ENCODE assay signal across 32 cellular contexts in genomic region chr4:168724243-168724642, GRCh38.
A peak's percentile ranks its signal among the peaks of the same experiment; 100 is the strongest.
DNase-seq lines count a peak whose midpoint lies in the region; ATAC-seq, FAIRE-seq and TF ChIP-seq lines count a peak whose summit lies in the region.
"Had no signal": no experiment of that assay in that cellular context is flagged by ENCODE, and none has a peak within 500 bp of the region (broad histone marks: within the 10 kb centered on the region; RNA-seq: fewer than 3 reads in every experiment).

No MANE protein-coding gene starts in this region.

- POLR2A ChIA-PET in naive thymus-derived CD4-positive, alpha-beta T cell (lab: Charles Lee): no interaction called here

- no peak overlapping the region for H3K27ac ChIP-seq in kidney (ENCODE audit: low read depth in 2 of 2, low read length in 2 of 2)
- H3K27ac ChIP-seq in transverse colon: no peak overlapping the region
- H3K27ac ChIP-seq in neural progenitor cell: no peak overlapping the region
- H3K27ac ChIP-seq in naive thymus-derived CD4-positive, alpha-beta T cell (ENCODE audit: low read depth, low read length): no peak overlapping the region
- H3K27ac ChIP-seq: gastrocnemius medialis, hepatocyte, pancreas, PC-9, SK-N-MC had no signal

- peaks cover 13% of the 10 kb centered on the region for H3K9me3 Mint-ChIP-seq in neural progenitor cell
- H3K9me3 Mint-ChIP-seq in naive thymus-derived CD4-positive, alpha-beta T cell: peaks cover 3 to 18% (median 6%) of the 10 kb centered on the region in 11 donors
- H3K9me3 Mint-ChIP-seq: activated B cell treated with CpG ODN at 0.5 μM for 24 hours had no signal

- no peaks in the 10 kb centered on the region for H3K27me3 Mint-ChIP-seq in neural progenitor cell (ENCODE audit: insufficient read depth, low read depth)
- H3K27me3 Mint-ChIP-seq in naive thymus-derived CD4-positive, alpha-beta T cell: peaks cover 4 to 28% (median 14%) of the 10 kb centered on the region in 5 donors

- H3K4me1 ChIP-seq in kidney (ENCODE audit: control insufficient read depth in 1 of 2, insufficient read depth in 1 of 2, low read depth in 1 of 2, low read length in 2 of 2) (no peaks in the 10 kb centered on the region), transverse colon (peaks cover 0 to 8% (median 0%) of the 10 kb centered on the region in 4 donors), neural progenitor cell (peaks cover 5% of the 10 kb centered on the region)
- no peaks in the 10 kb centered on the region for H3K4me1 ChIP-seq in naive thymus-derived CD4-positive, alpha-beta T cell (ENCODE audit: control insufficient read depth in 2 of 2, insufficient read depth in 2 of 2, low read length in 2 of 2)
- H3K4me1 ChIP-seq: gastrocnemius medialis, pancreas had no signal

- in situ Hi-C loops in transverse colon (cut with MboI; ENCODE audit: low pct_ligation_motif_present in 1 of 4, low pct_unique_long_range_greater_than_20kb in 1 of 4, low sequenced_read_pairs in 3 of 4): loop anchor here in 1 of 4 donors (25.0 kb wide), 1 partner anchor 188 kb away; no protein-coding TSS in a partner anchor

- peaks cover 43% of the 10 kb centered on the region for H3K36me3 Mint-ChIP-seq in neural progenitor cell
- H3K36me3 Mint-ChIP-seq in naive thymus-derived CD4-positive, alpha-beta T cell: peaks cover 0 to 17% (median 0%) of the 10 kb centered on the region in 5 donors

- no peaks in the 10 kb centered on the region for H3K79me2 ChIP-seq in neural progenitor cell (ENCODE audit: low read depth)
- H3K79me2 ChIP-seq: hepatocyte had no signal

- no peaks in the 10 kb centered on the region for H3F3A ChIP-seq in neural progenitor cell (ENCODE audit: low read depth)

- TF ChIP-seq POLR2A in transverse colon (IDR thresholded peaks at IDR 0.05): no peak

- H2AFZ ChIP-seq in neural progenitor cell (replicated peaks): no peak overlapping the region
- H2AFZ ChIP-seq: hepatocyte, PC-9 had no signal

- no peak for TF ChIP-seq EP300 in transverse colon (IDR thresholded peaks at IDR 0.05; ENCODE audit: low read depth)

- ATAC-seq in GM19468 (IDR thresholded peaks at IDR 0.05; ENCODE audit: extremely low read depth, unreplicated experiment) (peak; percentile 22), HG03460 (IDR thresholded peaks at IDR 0.05; ENCODE audit: unreplicated experiment) (peak; percentile 47)
- no peak for ATAC-seq in naive thymus-derived CD4-positive, alpha-beta T cell
- ATAC-seq: gastrocnemius medialis, HCT116, mucosa of descending colon had no signal

- no peak overlapping the region for H3K4me3 ChIP-seq in kidney (ENCODE audit: low read length in 2 of 2)
- no peak overlapping the region for H3K4me3 ChIP-seq in transverse colon
- no peak overlapping the region for H3K4me3 ChIP-seq in neural progenitor cell
- no peak overlapping the region for H3K4me3 ChIP-seq in naive thymus-derived CD4-positive, alpha-beta T cell (ENCODE audit: low read length)
- H3K4me3 ChIP-seq: gastrocnemius medialis, hepatocyte, lung, mucosa of descending colon, pancreas, PC-9, SK-N-MC had no signal

- H3K4me2 ChIP-seq in neural progenitor cell: no peak overlapping the region
- H3K4me2 ChIP-seq: hepatocyte, PC-9 had no signal

- CTCF ChIA-PET in naive thymus-derived CD4-positive, alpha-beta T cell (lab: Charles Lee): no interaction called here

- no peaks in the 10 kb centered on the region for H4K20me1 ChIP-seq in neural progenitor cell (ENCODE audit: low read depth)

- TF ChIP-seq CTCF in kidney (IDR thresholded peaks at IDR 0.05; ENCODE audit: borderline replicate concordance, extremely low read depth, insufficient read depth): no peak
- no peak for TF ChIP-seq CTCF in transverse colon (IDR thresholded peaks at IDR 0.05)
- no peak for TF ChIP-seq CTCF in neural progenitor cell (IDR thresholded peaks at IDR 0.05)

- no peak overlapping the region for H3K27ac Mint-ChIP-seq in neural progenitor cell
- H3K27ac Mint-ChIP-seq in naive thymus-derived CD4-positive, alpha-beta T cell: no peak overlapping the region
- H3K27ac Mint-ChIP-seq: activated B cell treated with CpG ODN at 0.5 μM for 24 hours, nephron progenitor cell had no signal

- no peak overlapping the region for H3K4me3 Mint-ChIP-seq in neural progenitor cell
- H3K4me3 Mint-ChIP-seq in naive thymus-derived CD4-positive, alpha-beta T cell: no peak overlapping the region
- H3K4me3 Mint-ChIP-seq: activated B cell treated with CpG ODN at 0.5 μM for 24 hours; dendritic cell treated with granulocyte-macrophage colony-stimulating factor and Interleukin-4, amounts not matched to agents 40 ng/mL and 50 ng/mL, for 4 days; nephron progenitor cell had no signal

- DNase-seq in GM18507 (ENCODE audit: extremely low spot score, insufficient read length, low read depth) (no peak), kidney (no peak), transverse colon (no peak), neural progenitor cell (ENCODE audit: low spot score) (no peak), frontal cortex (ENCODE audit: low spot score in 2 of 2) (no peak)
- DNase-seq in naive thymus-derived CD4-positive, alpha-beta T cell: no peak
- DNase-seq: activated B cell treated with CpG ODN at 0.5 μM for 24 hours; activated naive CD4-positive, alpha-beta T cell treated with Interleukin-2 at 50 U/mL for 16 hours; Calu3; central memory CD4-positive, alpha-beta T cell; DND-41; gastrocnemius medialis; GF-D8; mucosa of descending colon; NCI-H146; nephron progenitor cell; pancreas; PC-9; retina; small intestine; stimulated activated CD4-positive, alpha-beta T cell treated with anti-CD3 and anti-CD28 coated beads, Interleukin-1b, Interleukin-23, amount 100 ng/mL, for 48 hours; stimulated activated naive CD4-positive, alpha-beta T cell treated with Interleukin-2 at 50 U/mL for 16 hours; T-helper 1 cell had no signal

- intact Hi-C loops in kidney (cut with DNase I) (no loop called here), transverse colon (cut with DNase I; ENCODE audit: low total_unique reads) (no loop called here)
- intact Hi-C loops in naive thymus-derived CD4-positive, alpha-beta T cell (cut with micrococcal nuclease): no loop called here

- H3K36me3 ChIP-seq in kidney (ENCODE audit: control insufficient read depth in 1 of 2, insufficient read depth in 2 of 2, low read length in 2 of 2) (no peaks in the 10 kb centered on the region), transverse colon (no peaks in the 10 kb centered on the region), neural progenitor cell (peaks cover 13% of the 10 kb centered on the region)
- no peaks in the 10 kb centered on the region for H3K36me3 ChIP-seq in naive thymus-derived CD4-positive, alpha-beta T cell (ENCODE audit: control insufficient read depth in 2 of 3, insufficient read depth in 3 of 3, low read length in 3 of 3)
- H3K36me3 ChIP-seq: gastrocnemius medialis, pancreas had no signal

- peaks cover 3% of the 10 kb centered on the region for H3K4me1 Mint-ChIP-seq in neural progenitor cell
- peaks cover 7 to 20% (median 12%) of the 10 kb centered on the region in 7 donors for H3K4me1 Mint-ChIP-seq in naive thymus-derived CD4-positive, alpha-beta T cell
- H3K4me1 Mint-ChIP-seq: nephron progenitor cell had no signal

- no peak overlapping the region for H3K9ac ChIP-seq in kidney (ENCODE audit: low read length in 2 of 2)
- H3K9ac ChIP-seq in neural progenitor cell: no peak overlapping the region

- H3K9me3 ChIP-seq in kidney (ENCODE audit: control insufficient read depth in 1 of 2, low read length in 2 of 2) (no peaks in the 10 kb centered on the region), transverse colon (no peaks in the 10 kb centered on the region), neural progenitor cell (ENCODE audit: low read depth) (no peaks in the 10 kb centered on the region)
- no peaks in the 10 kb centered on the region for H3K9me3 ChIP-seq in naive thymus-derived CD4-positive, alpha-beta T cell (ENCODE audit: control insufficient read depth in 2 of 3, low read length in 3 of 3)
- H3K9me3 ChIP-seq: gastrocnemius medialis, pancreas had no signal

- FAIRE-seq in GM18507 (lab: Jason Lieb, UNC) (peak; percentile 41), kidney (lab: Jason Lieb, UNC) (peak; percentile 30), frontal cortex (lab: Jason Lieb, UNC) (no peak)
- FAIRE-seq: A204.1, endometrium, pancreas, small intestine had no signal

- H3K27me3 ChIP-seq in transverse colon: no peaks in the 10 kb centered on the region
- no peaks in the 10 kb centered on the region for H3K27me3 ChIP-seq in neural progenitor cell
- no peaks in the 10 kb centered on the region for H3K27me3 ChIP-seq in naive thymus-derived CD4-positive, alpha-beta T cell (ENCODE audit: control insufficient read depth in 2 of 2, insufficient read depth in 2 of 2, low read length in 2 of 2)
- H3K27me3 ChIP-seq: gastrocnemius medialis, hepatocyte, pancreas had no signal
